Comparison of ENCODE assay signal across 1 cellular context in the genomic region with DNA sequence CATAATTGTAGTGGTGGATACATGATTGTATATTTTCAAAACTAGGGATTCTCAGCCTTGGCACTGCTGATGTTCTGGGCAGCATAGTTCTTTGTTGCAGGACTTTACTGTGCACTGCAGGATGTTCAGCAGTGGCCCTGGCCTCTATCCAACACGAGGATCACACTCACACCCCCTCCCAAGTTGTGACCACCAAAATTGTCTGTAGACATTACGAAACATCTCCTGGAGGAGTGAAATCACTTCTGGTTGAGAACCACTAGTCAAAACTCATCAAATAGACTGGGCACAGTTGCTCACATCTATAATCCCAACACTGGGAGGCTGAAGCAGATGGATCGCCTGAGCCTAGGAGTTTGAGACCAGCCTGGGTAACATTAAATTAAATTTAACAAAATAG.
TF ChIP-seq lines count a peak whose summit lies in the region.

No MANE protein-coding gene starts in this region.

TF ChIP-seq in K562, 482 proteins besides CTCF, POLR2A, EP300 and RAD21 (continued from another document):
- TF ChIP-seq CEBPG (CRISPR knock-in tag; IDR thresholded peaks at IDR 0.05) (no peak), CEBPG (tag; conservative IDR thresholded peaks at IDR 0.05 in 1 of 2, IDR thresholded peaks at IDR 0.05 in 1 of 2) (peak in 1 of 2 experiments; percentile 25; a peak in 1 of 4 replicates), RCOR1 (IDR thresholded peaks at IDR 0.05; ENCODE audit: borderline replicate concordance in 1 of 2, low read depth in 2 of 2, low read length in 2 of 2) (no peak), ZNF518B (CRISPR knock-in tag; IDR thresholded peaks at IDR 0.05) (no peak), TOE1 (IDR thresholded peaks at IDR 0.05; ENCODE audit: borderline replicate concordance) (no peak), TOE1 (CRISPR knock-in tag; IDR thresholded peaks at IDR 0.05; ENCODE audit: borderline replicate concordance, low read depth) (no peak)
